2 cellular contexts compared by ENCODE assay signal in the genomic region with DNA sequence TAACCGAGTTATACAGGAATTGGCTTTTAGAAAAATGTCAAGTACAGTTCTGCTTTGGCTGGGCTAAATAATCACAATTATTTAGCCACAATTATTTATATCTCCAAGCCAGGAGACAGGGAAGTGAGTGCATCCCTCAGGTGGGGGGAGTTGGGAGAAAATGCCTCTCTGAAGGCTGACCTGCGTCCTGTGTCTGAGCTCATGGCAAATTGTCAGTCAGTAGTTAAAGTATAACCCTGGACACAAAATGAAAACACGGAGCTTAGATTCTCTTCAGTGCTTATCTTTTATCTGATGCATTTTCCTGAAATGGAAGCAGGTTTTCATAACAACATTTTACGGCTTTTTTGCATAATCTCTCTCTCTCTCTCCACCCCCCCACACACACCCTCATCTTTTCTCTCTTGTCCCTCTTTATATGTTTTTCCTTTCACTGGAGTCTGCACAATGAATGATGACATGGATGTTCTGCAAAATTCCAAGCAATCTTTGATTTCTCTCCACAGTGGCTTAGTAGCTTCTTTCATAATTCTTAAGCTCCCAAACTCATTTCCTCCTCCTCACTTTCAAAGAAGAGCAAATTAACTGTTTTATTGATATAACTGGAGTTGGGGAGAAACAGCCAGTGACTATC.
TF ChIP-seq lines count a peak whose summit lies in the region.

No MANE protein-coding gene starts in this region.

TF ChIP-seq in GM23338, 12 proteins besides CTCF, POLR2A, EP300 and RAD21 (continues in another document):
- TF ChIP-seq NANOG (IDR thresholded peaks at IDR 0.05; ENCODE audit: borderline replicate concordance) (no peak), REST (IDR thresholded peaks at IDR 0.05; ENCODE audit: unreplicated experiment) (no peak), STAT1 (IDR thresholded peaks at IDR 0.05; ENCODE audit: unreplicated experiment) (no peak), ZNF114 (CRISPR knock-in tag; IDR thresholded peaks at IDR 0.05) (no peak), POLR2AphosphoS5 (IDR thresholded peaks at IDR 0.05; ENCODE audit: low read depth) (no peak), EZH2phosphoT487 (IDR thresholded peaks at IDR 0.05; ENCODE audit: unreplicated experiment) (no peak), EZH2 (IDR thresholded peaks at IDR 0.05; ENCODE audit: low read depth, unreplicated experiment) (no peak), CREB1 (CRISPR knock-in tag; IDR thresholded peaks at IDR 0.05; ENCODE audit: low read depth) (no peak), ZNF331 (CRISPR knock-in tag; IDR thresholded peaks at IDR 0.05; ENCODE audit: low read depth) (no peak), JUNB (IDR thresholded peaks at IDR 0.05; ENCODE audit: unreplicated experiment) (no peak)
- TF ChIP-seq, protein P1, sequence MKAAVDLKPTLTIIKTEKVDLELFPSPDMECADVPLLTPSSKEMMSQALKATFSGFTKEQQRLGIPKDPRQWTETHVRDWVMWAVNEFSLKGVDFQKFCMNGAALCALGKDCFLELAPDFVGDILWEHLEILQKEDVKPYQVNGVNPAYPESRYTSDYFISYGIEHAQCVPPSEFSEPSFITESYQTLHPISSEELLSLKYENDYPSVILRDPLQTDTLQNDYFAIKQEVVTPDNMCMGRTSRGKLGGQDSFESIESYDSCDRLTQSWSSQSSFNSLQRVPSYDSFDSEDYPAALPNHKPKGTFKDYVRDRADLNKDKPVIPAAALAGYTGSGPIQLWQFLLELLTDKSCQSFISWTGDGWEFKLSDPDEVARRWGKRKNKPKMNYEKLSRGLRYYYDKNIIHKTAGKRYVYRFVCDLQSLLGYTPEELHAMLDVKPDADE (IDR thresholded peaks at IDR 0.05), result no peak

TF ChIP-seq in endothelial cell of umbilical vein, 7 proteins besides CTCF, POLR2A, EP300 and RAD21:
- TF ChIP-seq GATA2 (IDR thresholded peaks at IDR 0.05; ENCODE audit: insufficient read depth, insufficient read length, low read depth, low read length) (no peak), MYC (IDR thresholded peaks at IDR 0.05; ENCODE audit: low read depth, low read length) (no peak), JUN (IDR thresholded peaks at IDR 0.05; ENCODE audit: borderline replicate concordance, insufficient read depth, insufficient read length, low read depth) (no peak), POLR2AphosphoS5 (IDR thresholded peaks at IDR 0.05; ENCODE audit: insufficient read depth, low read depth, low read length) (no peak), MAX (IDR thresholded peaks at IDR 0.05; ENCODE audit: insufficient read depth, insufficient read length) (no peak), EZH2 (IDR thresholded peaks at IDR 0.05; ENCODE audit: borderline replicate concordance, low read depth, low read length, severe bottlenecking) (no peak), FOS (IDR thresholded peaks at IDR 0.05; ENCODE audit: borderline replicate concordance, insufficient read depth, low read length) (no peak)
